In genomic region chr19:40464059-40465024, GRCh38 we compare ENCODE assay signal across 1 cellular context.
A peak's percentile ranks its signal among the peaks of the same experiment; 100 is the strongest.
TF ChIP-seq lines count a peak whose summit lies in the region.

No MANE protein-coding gene starts in this region.

TF ChIP-seq in liver, 16 proteins besides CTCF, POLR2A, EP300 and RAD21 (continued from another document):
- no peak for TF ChIP-seq REST (IDR thresholded peaks at IDR 0.05)
- TF ChIP-seq ATF3 (IDR thresholded peaks at IDR 0.05), result no peak
- no peak for TF ChIP-seq EGR1 (IDR thresholded peaks at IDR 0.05; ENCODE audit: low read depth in 2 of 2)
- TF ChIP-seq FOXA2 (IDR thresholded peaks at IDR 0.05), result no peak
- TF ChIP-seq NR2F2 (IDR thresholded peaks at IDR 0.05), result no peak
- TF ChIP-seq RXRA (IDR thresholded peaks at IDR 0.05), result peak in 1 of 2 donors; percentile 25
- TF ChIP-seq HNF4A (conservative IDR thresholded peaks at IDR 0.05), result peak in 1 of 2 donors; percentile 8
- TF ChIP-seq GABPA (IDR thresholded peaks at IDR 0.05 in 1 of 2, conservative IDR thresholded peaks at IDR 0.05 in 1 of 2), result no peak
- TF ChIP-seq HNF4G (IDR thresholded peaks at IDR 0.05), result no peak
- no peak for TF ChIP-seq TAF1 (conservative IDR thresholded peaks at IDR 0.05)
- TF ChIP-seq YY1 (IDR thresholded peaks at IDR 0.05), result peak; percentile 10
- TF ChIP-seq FOXA1 (IDR thresholded peaks at IDR 0.05), result no peak
- peak; percentile 10 for TF ChIP-seq SP1 (IDR thresholded peaks at IDR 0.05)
